ENCODE assay signal across 4 cellular contexts in genomic region chr1:12734651-12735050, GRCh38.
TF ChIP-seq lines count a peak whose summit lies in the region.

No MANE protein-coding gene starts in this region.

TF ChIP-seq in SK-N-SH, 30 proteins besides CTCF, POLR2A, EP300 and RAD21:
- TF ChIP-seq GATA2 (CRISPR knock-in tag; IDR thresholded peaks at IDR 0.05) (peak; percentile 20; the same call in 1 of the 2 replicates), USF1 (IDR thresholded peaks at IDR 0.05; ENCODE audit: borderline replicate concordance, low read depth) (no peak)

TF ChIP-seq in SK-N-SH treated with all-trans-retinoic acid at 6 μM for 48 hours, 23 proteins besides CTCF, POLR2A, EP300 and RAD21:
- TF ChIP-seq, protein P1, sequence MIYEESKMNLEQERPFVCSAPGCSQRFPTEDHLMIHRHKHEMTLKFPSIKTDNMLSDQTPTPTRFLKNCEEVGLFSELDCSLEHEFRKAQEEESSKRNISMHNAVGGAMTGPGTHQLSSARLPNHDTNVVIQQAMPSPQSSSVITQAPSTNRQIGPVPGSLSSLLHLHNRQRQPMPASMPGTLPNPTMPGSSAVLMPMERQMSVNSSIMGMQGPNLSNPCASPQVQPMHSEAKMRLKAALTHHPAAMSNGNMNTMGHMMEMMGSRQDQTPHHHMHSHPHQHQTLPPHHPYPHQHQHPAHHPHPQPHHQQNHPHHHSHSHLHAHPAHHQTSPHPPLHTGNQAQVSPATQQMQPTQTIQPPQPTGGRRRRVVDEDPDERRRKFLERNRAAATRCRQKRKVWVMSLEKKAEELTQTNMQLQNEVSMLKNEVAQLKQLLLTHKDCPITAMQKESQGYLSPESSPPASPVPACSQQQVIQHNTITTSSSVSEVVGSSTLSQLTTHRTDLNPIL (CRISPR knock-in tag; IDR thresholded peaks at IDR 0.05; ENCODE audit: low read depth), result no peak
- no peak for TF ChIP-seq SNAI2 (CRISPR knock-in tag; IDR thresholded peaks at IDR 0.05)
- TF ChIP-seq CSRNP3 (CRISPR knock-in tag; IDR thresholded peaks at IDR 0.05), result no peak
- TF ChIP-seq, protein P2, sequence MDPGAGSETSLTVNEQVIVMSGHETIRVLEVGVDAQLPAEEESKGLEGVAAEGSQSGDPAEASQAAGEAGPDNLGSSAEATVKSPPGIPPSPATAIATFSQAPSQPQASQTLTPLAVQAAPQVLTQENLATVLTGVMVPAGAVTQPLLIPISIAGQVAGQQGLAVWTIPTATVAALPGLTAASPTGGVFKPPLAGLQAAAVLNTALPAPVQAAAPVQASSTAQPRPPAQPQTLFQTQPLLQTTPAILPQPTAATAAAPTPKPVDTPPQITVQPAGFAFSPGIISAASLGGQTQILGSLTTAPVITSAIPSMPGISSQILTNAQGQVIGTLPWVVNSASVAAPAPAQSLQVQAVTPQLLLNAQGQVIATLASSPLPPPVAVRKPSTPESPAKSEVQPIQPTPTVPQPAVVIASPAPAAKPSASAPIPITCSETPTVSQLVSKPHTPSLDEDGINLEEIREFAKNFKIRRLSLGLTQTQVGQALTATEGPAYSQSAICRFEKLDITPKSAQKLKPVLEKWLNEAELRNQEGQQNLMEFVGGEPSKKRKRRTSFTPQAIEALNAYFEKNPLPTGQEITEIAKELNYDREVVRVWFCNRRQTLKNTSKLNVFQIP (CRISPR knock-in tag; IDR thresholded peaks at IDR 0.05; ENCODE audit: borderline replicate concordance, low read depth), result no peak
- no peak for TF ChIP-seq ARNTL (CRISPR knock-in tag; IDR thresholded peaks at IDR 0.05; ENCODE audit: borderline replicate concordance, low read depth)
- no peak for TF ChIP-seq OSR1 (CRISPR knock-in tag; IDR thresholded peaks at IDR 0.05)

TF ChIP-seq in GM23338, 12 proteins besides CTCF, POLR2A, EP300 and RAD21:
- TF ChIP-seq CREB1 (CRISPR knock-in tag; IDR thresholded peaks at IDR 0.05; ENCODE audit: low read depth) (no peak), REST (IDR thresholded peaks at IDR 0.05; ENCODE audit: unreplicated experiment) (no peak), EZH2 (IDR thresholded peaks at IDR 0.05; ENCODE audit: low read depth, unreplicated experiment) (no peak), ZNF462 (CRISPR knock-in tag; IDR thresholded peaks at IDR 0.05) (no peak), JUNB (IDR thresholded peaks at IDR 0.05; ENCODE audit: unreplicated experiment) (no peak)

TF ChIP-seq in H1, 55 proteins besides CTCF, POLR2A, EP300 and RAD21:
- no peak for TF ChIP-seq YY1 (IDR thresholded peaks at IDR 0.05; ENCODE audit: low read depth, low read length)
- TF ChIP-seq POLR2AphosphoS5 (IDR thresholded peaks at IDR 0.05; ENCODE audit: low read depth, low read length), result no peak
- no peak for TF ChIP-seq GTF2F1 (IDR thresholded peaks at IDR 0.05; ENCODE audit: borderline replicate concordance, low read depth, low read length)
- no peak for TF ChIP-seq TAF7 (optimal IDR thresholded peaks at IDR 0.05; ENCODE audit: borderline replicate concordance, low read depth, low read length)
- no peak for TF ChIP-seq SIRT6 (IDR thresholded peaks at IDR 0.05; ENCODE audit: low read length)
- TF ChIP-seq KDM4A (IDR thresholded peaks at IDR 0.05; ENCODE audit: low read depth, low read length, severe bottlenecking), result no peak
- TF ChIP-seq ZNF274 (IDR thresholded peaks at IDR 0.05; ENCODE audit: borderline replicate concordance, extremely low read depth, low read length), result no peak
- TF ChIP-seq EZH2 (IDR thresholded peaks at IDR 0.05; ENCODE audit: low read depth, low read length, severe bottlenecking), result no peak
- no peak for TF ChIP-seq BACH1 (IDR thresholded peaks at IDR 0.05; ENCODE audit: low read length)
- no peak for TF ChIP-seq KDM5A (IDR thresholded peaks at IDR 0.05; ENCODE audit: low read length)
- TF ChIP-seq GABPA (IDR thresholded peaks at IDR 0.05; ENCODE audit: borderline replicate concordance, insufficient read depth, low read length), result no peak
- no peak for TF ChIP-seq RXRA (IDR thresholded peaks at IDR 0.05; ENCODE audit: insufficient read depth, low read depth, low read length)
- TF ChIP-seq SP1 (IDR thresholded peaks at IDR 0.05; ENCODE audit: low read depth, low read length), result no peak
- TF ChIP-seq, protein P3, sequence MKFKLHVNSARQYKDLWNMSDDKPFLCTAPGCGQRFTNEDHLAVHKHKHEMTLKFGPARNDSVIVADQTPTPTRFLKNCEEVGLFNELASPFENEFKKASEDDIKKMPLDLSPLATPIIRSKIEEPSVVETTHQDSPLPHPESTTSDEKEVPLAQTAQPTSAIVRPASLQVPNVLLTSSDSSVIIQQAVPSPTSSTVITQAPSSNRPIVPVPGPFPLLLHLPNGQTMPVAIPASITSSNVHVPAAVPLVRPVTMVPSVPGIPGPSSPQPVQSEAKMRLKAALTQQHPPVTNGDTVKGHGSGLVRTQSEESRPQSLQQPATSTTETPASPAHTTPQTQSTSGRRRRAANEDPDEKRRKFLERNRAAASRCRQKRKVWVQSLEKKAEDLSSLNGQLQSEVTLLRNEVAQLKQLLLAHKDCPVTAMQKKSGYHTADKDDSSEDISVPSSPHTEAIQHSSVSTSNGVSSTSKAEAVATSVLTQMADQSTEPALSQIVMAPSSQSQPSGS (IDR thresholded peaks at IDR 0.05; ENCODE audit: low read length), result no peak
- TF ChIP-seq TBP (IDR thresholded peaks at IDR 0.05; ENCODE audit: low read depth, low read length), result no peak
- TF ChIP-seq RBBP5 (IDR thresholded peaks at IDR 0.05; ENCODE audit: borderline replicate concordance, low read depth, low read length), result no peak
- no peak for TF ChIP-seq CREB1 (IDR thresholded peaks at IDR 0.05)
TF ChIP-seq in H1: peak in this region for 0.
